Comparison of ENCODE assay signal across 22 cellular contexts in the genomic region with DNA sequence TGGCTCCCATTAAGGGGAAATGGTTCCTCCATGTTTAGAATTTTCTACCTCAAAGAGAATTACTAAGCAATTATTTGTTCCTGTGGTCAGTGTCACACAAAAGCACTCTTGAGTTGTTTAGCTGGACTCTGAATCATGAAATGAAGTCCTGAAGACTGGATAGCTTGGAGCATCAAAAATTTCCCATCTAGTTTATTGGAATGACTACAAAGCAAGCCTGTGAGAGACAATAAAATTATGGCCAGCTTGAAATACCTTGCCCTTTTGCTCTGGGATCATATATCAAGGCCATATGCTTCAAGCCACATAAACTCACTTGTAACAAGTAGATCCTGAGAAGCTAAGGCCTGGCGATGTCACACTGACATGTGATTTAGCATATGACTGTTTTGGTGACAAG.
DNase-seq lines count a peak whose midpoint lies in the region; ATAC-seq and TF ChIP-seq lines count a peak whose summit lies in the region.
"Had no signal": no experiment of that assay in that cellular context is flagged by ENCODE, and none has a peak within 500 bp of the region (broad histone marks: within the 10 kb centered on the region; RNA-seq: fewer than 3 reads in every experiment).

No MANE protein-coding gene starts in this region.

- no peaks in the 10 kb centered on the region for H3K9me3 Mint-ChIP-seq in GM23338
- H3K9me3 Mint-ChIP-seq: activated T-helper 17 cell treated with anti-CD3 and anti-CD28 coated beads, Interleukin-2, amount 50 U/mL, for 72 hours had no signal

- DNase-seq in NCI-H2029 (lab: John Stamatoyannopoulos, UW) (peak; percentile 55), NCI-H2029 treated with DMSO at 0.1 percent for 48 hours (lab: John Stamatoyannopoulos, UW) (no peak), GM23338 (ENCODE audit: low spot score) (no peak), PC-3 (peak; percentile 10), SKM-1 treated with dmso at 0.1 percent for 144 hours (lab: John Stamatoyannopoulos, UW; ENCODE audit: unreplicated experiment) (no peak), germinal center (ENCODE audit: low spot score) (no peak)
- no peak for DNase-seq in central memory CD4-positive, alpha-beta T cell
- DNase-seq: activated CD4-positive, alpha-beta T cell treated with anti-CD3 and anti-CD28 coated beads for 48 hours; activated naive CD8-positive, alpha-beta T cell treated with anti-CD3 and anti-CD28 coated beads, Interleukin-2, amount 50 U/mL, for 24 hours; Calu3; foreskin keratinocyte; GM23248; left lung; NCI-H226; NK-92 treated with Interleukin-12 subunit alpha and Interleukin-12 subunit beta, amount 100 ng/mL, for 24 hours; stimulated activated naive CD4-positive, alpha-beta T cell treated with Interleukin-2 at 50 U/mL for 16 hours; SW 1271 had no signal

- no peaks in the 10 kb centered on the region for H4K20me1 ChIP-seq in GM23338 (replicated peaks; ENCODE audit: insufficient read depth)
- no peaks in the 10 kb centered on the region for H4K20me1 ChIP-seq in PC-3 (ENCODE audit: low read length)
- H4K20me1 ChIP-seq: BLaER1 had no signal

- POLR2A ChIA-PET in PC-3 (lab: Charles Lee; ENCODE audit: unreplicated experiment) = no interaction called here

- H3K36me3 ChIP-seq in GM23338 (ENCODE audit: insufficient read depth) = no peaks in the 10 kb centered on the region
- H3K36me3 ChIP-seq in PC-3 (ENCODE audit: low read depth, low read length) = no peaks in the 10 kb centered on the region
- H3K36me3 ChIP-seq in mesodermal cell (ENCODE audit: control insufficient read depth, insufficient read depth, low read length) = no peaks in the 10 kb centered on the region
- H3K36me3 ChIP-seq: BLaER1, left lung, tibial nerve had no signal

- H3K9ac ChIP-seq in PC-3 (ENCODE audit: low read length) = no peak overlapping the region
- H3K9ac ChIP-seq: BLaER1, GM23248 had no signal

- no peaks in the 10 kb centered on the region for H3K79me2 ChIP-seq in GM23338 (replicated peaks; ENCODE audit: insufficient read depth)
- no peaks in the 10 kb centered on the region for H3K79me2 ChIP-seq in PC-3 (ENCODE audit: low read length)

- H2AFZ ChIP-seq in GM23338 = 0 out of 2 replicates have a peak overlapping the region, but pooled peaks have one; percentile 7
- H2AFZ ChIP-seq in PC-3 (ENCODE audit: low read length) = no peak overlapping the region
- H2AFZ ChIP-seq: GM23248 had no signal

- H3K4me3 ChIP-seq in GM23338 (no peak overlapping the region), PC-3 (ENCODE audit: low read length) (no peak overlapping the region), mesodermal cell (ENCODE audit: extremely low read depth, insufficient read depth, low read length, poor library complexity, severe bottlenecking) (no peak overlapping the region)
- H3K4me3 ChIP-seq: BLaER1, GM23248, left lung, tibial nerve had no signal

- H3K27me3 ChIP-seq in GM23338 (ENCODE audit: insufficient read depth) = no peaks in the 10 kb centered on the region
- no peaks in the 10 kb centered on the region for H3K27me3 ChIP-seq in PC-3 (ENCODE audit: low read length)
- H3K27me3 ChIP-seq: BLaER1, foreskin keratinocyte, left lung, tibial nerve had no signal

- no peaks in the 10 kb centered on the region for H3K36me3 Mint-ChIP-seq in GM23338 (ENCODE audit: low read depth)

- H3K27ac ChIP-seq in GM23338 (ENCODE audit: low read depth) (no peak overlapping the region), PC-3 (ENCODE audit: low read length) (no peak overlapping the region), mesodermal cell (ENCODE audit: low read depth, low read length, severe bottlenecking) (peak overlapping the region; percentile 32)
- H3K27ac ChIP-seq: 22Rv1, BLaER1, foreskin keratinocyte, GM23248, left lung had no signal

- WGBS in mesodermal cell (ENCODE audit: insufficient coverage in 2 of 2), 2 experiments = 80 to 100% methylated on average over 1 of the region's 1 CpG

- BruUV-seq in PC-3 (replicated peaks; lab: Mats Ljungman, UMichigan) = no TSS peak

- H3F3A ChIP-seq in GM23338 (replicated peaks; ENCODE audit: low read depth) (no peaks in the 10 kb centered on the region), PC-3 (ENCODE audit: low read length, unreplicated experiment) (no peaks in the 10 kb centered on the region)

- H3K4me1 Mint-ChIP-seq in GM23338 = peaks cover 15% of the 10 kb centered on the region

- no peaks in the 10 kb centered on the region for H3K9me3 ChIP-seq in PC-3 (ENCODE audit: low read length)
- no peaks in the 10 kb centered on the region for H3K9me3 ChIP-seq in mesodermal cell (ENCODE audit: control insufficient read depth, low read length)
- H3K9me3 ChIP-seq: BLaER1, left lung, tibial nerve had no signal

- H3K4me2 ChIP-seq in GM23338 (no peak overlapping the region), PC-3 (ENCODE audit: low read length) (no peak overlapping the region)
- H3K4me2 ChIP-seq: BLaER1 had no signal

- intact Hi-C loops in PC-3 (cut with micrococcal nuclease) = no loop called here

- CTCF ChIA-PET in PC-3 (lab: Charles Lee) = no interaction called here

- TF ChIP-seq CTCF in GM23338 (conservative IDR thresholded peaks at IDR 0.05; ENCODE audit: low read depth in 2 of 2) = no peak
- no peak for TF ChIP-seq CTCF in PC-3 (conservative IDR thresholded peaks at IDR 0.05; ENCODE audit: low read depth, low read length)

- H3K27me3 Mint-ChIP-seq in GM23338 (ENCODE audit: insufficient read depth, low read depth, poor library complexity) = peaks cover 2% of the 10 kb centered on the region
- H3K27me3 Mint-ChIP-seq: activated naive CD8-positive, alpha-beta T cell treated with anti-CD3 and anti-CD28 coated beads, Interleukin-2, amount 50 U/mL, for 24 hours; activated T-helper 17 cell treated with anti-CD3 and anti-CD28 coated beads, Interleukin-2, amount 50 U/mL, for 72 hours had no signal

- H3K9me2 ChIP-seq in GM23338 (ENCODE audit: insufficient read depth) (no peaks in the 10 kb centered on the region), PC-3 (replicated peaks; ENCODE audit: low read length) (no peaks in the 10 kb centered on the region)

- no peak overlapping the region for H3K27ac Mint-ChIP-seq in GM23338
- H3K27ac Mint-ChIP-seq: activated naive CD8-positive, alpha-beta T cell treated with anti-CD3 and anti-CD28 coated beads, Interleukin-2, amount 50 U/mL, for 24 hours; activated T-helper 17 cell treated with anti-CD3 and anti-CD28 coated beads, Interleukin-2, amount 50 U/mL, for 72 hours had no signal

- no peak for ATAC-seq in GM23338
- ATAC-seq in PC-3 = peak; percentile 57
- ATAC-seq: activated naive CD8-positive, alpha-beta T cell treated with anti-CD3 and anti-CD28 coated beads, Interleukin-2, amount 50 U/mL, for 24 hours; activated T-helper 17 cell treated with anti-CD3 and anti-CD28 coated beads, Interleukin-2, amount 50 U/mL, for 72 hours; foreskin keratinocyte; left lung had no signal

- H3K4me1 ChIP-seq in GM23338 (ENCODE audit: insufficient read depth) (peaks cover 16% of the 10 kb centered on the region), PC-3 (ENCODE audit: insufficient read depth, low read length) (no peaks in the 10 kb centered on the region), mesodermal cell (ENCODE audit: control insufficient read depth, insufficient read depth, low read length, poor library complexity, severe bottlenecking) (no peaks in the 10 kb centered on the region)
- H3K4me1 ChIP-seq: BLaER1, foreskin keratinocyte, left lung had no signal

- no peak overlapping the region for H3K4me3 Mint-ChIP-seq in GM23338
- H3K4me3 Mint-ChIP-seq: activated naive CD8-positive, alpha-beta T cell treated with anti-CD3 and anti-CD28 coated beads, Interleukin-2, amount 50 U/mL, for 24 hours; activated T-helper 17 cell treated with anti-CD3 and anti-CD28 coated beads, Interleukin-2, amount 50 U/mL, for 72 hours had no signal

TF ChIP-seq in GM23338, 12 proteins besides CTCF, POLR2A, EP300 and RAD21 (continues in another document):
- TF ChIP-seq CREB1 (CRISPR knock-in tag; IDR thresholded peaks at IDR 0.05; ENCODE audit: low read depth) (no peak), EZH2 (IDR thresholded peaks at IDR 0.05; ENCODE audit: low read depth, unreplicated experiment) (no peak)
- TF ChIP-seq, protein P1, sequence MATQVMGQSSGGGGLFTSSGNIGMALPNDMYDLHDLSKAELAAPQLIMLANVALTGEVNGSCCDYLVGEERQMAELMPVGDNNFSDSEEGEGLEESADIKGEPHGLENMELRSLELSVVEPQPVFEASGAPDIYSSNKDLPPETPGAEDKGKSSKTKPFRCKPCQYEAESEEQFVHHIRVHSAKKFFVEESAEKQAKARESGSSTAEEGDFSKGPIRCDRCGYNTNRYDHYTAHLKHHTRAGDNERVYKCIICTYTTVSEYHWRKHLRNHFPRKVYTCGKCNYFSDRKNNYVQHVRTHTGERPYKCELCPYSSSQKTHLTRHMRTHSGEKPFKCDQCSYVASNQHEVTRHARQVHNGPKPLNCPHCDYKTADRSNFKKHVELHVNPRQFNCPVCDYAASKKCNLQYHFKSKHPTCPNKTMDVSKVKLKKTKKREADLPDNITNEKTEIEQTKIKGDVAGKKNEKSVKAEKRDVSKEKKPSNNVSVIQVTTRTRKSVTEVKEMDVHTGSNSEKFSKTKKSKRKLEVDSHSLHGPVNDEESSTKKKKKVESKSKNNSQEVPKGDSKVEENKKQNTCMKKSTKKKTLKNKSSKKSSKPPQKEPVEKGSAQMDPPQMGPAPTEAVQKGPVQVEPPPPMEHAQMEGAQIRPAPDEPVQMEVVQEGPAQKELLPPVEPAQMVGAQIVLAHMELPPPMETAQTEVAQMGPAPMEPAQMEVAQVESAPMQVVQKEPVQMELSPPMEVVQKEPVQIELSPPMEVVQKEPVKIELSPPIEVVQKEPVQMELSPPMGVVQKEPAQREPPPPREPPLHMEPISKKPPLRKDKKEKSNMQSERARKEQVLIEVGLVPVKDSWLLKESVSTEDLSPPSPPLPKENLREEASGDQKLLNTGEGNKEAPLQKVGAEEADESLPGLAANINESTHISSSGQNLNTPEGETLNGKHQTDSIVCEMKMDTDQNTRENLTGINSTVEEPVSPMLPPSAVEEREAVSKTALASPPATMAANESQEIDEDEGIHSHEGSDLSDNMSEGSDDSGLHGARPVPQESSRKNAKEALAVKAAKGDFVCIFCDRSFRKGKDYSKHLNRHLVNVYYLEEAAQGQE (IDR thresholded peaks at IDR 0.05; ENCODE audit: unreplicated experiment) = no peak

Comparison
In these comparisons a context has a peak if more than half of its experiments do, and no peak if none do; other contexts are left out.
1. DNase-seq: peak in NCI-H2029 (single experiment) and PC-3 (single experiment); none in NCI-H2029 treated with DMSO at 0.1 percent for 48 hours (single experiment), GM23338 (single experiment), SKM-1 treated with dmso at 0.1 percent for 144 hours (single experiment), germinal center (single experiment) and central memory CD4-positive, alpha-beta T cell (single experiment).